Comparison of ENCODE assay signal across 2 cellular contexts in genomic region chr12:132157733-132158409, GRCh38.
TF ChIP-seq lines count a peak whose summit lies in the region.

No MANE protein-coding gene starts in this region.

TF ChIP-seq in HepG2, 621 proteins besides CTCF, POLR2A, EP300 and RAD21:
- TF ChIP-seq ZNF646 (CRISPR knock-in tag; IDR thresholded peaks at IDR 0.05) (peak; percentile 56; the same call in 1 of the 2 replicates), ZNF30 (CRISPR knock-in tag; IDR thresholded peaks at IDR 0.05) (no peak), PHB2 (IDR thresholded peaks at IDR 0.05; ENCODE audit: partially characterized antibody) (peak; percentile 14), NONO (IDR thresholded peaks at IDR 0.05) (0 out of 2 replicates have a peak, but pooled peaks have one; percentile 55), NONO (CRISPR knock-in tag; conservative IDR thresholded peaks at IDR 0.05) (no peak), FOXP1 (IDR thresholded peaks at IDR 0.05) (peak; percentile 2; the same call in 1 of the 2 replicates), FOXP1 (CRISPR knock-in tag; IDR thresholded peaks at IDR 0.05) (no peak)

TF ChIP-seq in K562, 482 proteins besides CTCF, POLR2A, EP300 and RAD21:
- TF ChIP-seq CREM (IDR thresholded peaks at IDR 0.05; ENCODE audit: low read depth) (no peak), PHF20 (IDR thresholded peaks at IDR 0.05; ENCODE audit: partially characterized antibody) (peak; percentile 67), CREBBP (IDR thresholded peaks at IDR 0.05; ENCODE audit: low read depth, low read length) (peak; percentile 23), MYBL2 (IDR thresholded peaks at IDR 0.05; ENCODE audit: low read depth) (0 out of 2 replicates have a peak, but pooled peaks have one; percentile 11), MYBL2 (CRISPR knock-in tag; IDR thresholded peaks at IDR 0.05; ENCODE audit: borderline replicate concordance) (no peak), ZNF146 (CRISPR knock-in tag; IDR thresholded peaks at IDR 0.05; ENCODE audit: unreplicated experiment) (no peak), SP2 (IDR thresholded peaks at IDR 0.05; ENCODE audit: extremely low read depth, low read depth, low read length, poor library complexity, severe bottlenecking) (no peak), ADNP (tag; IDR thresholded peaks at IDR 0.05) (peak; percentile 54; the same call in 1 of the 2 replicates), NKRF (IDR thresholded peaks at IDR 0.05; ENCODE audit: borderline replicate concordance) (0 out of 2 replicates have a peak, but pooled peaks have one; percentile 23), TSC22D4 (tag; IDR thresholded peaks at IDR 0.05) (0 out of 2 replicates have a peak, but pooled peaks have one; percentile 74)
TF ChIP-seq in K562: peak in this region for 6.
